ENCODE assay signal across 8 cellular contexts in genomic region chr1:222815367-222815765, GRCh38. TPM values are rescaled to one million over a fixed set of nuclear protein-coding genes. Genes with fewer than 3 reads are reported as not detected.
DNase-seq lines count a peak whose midpoint lies in the region; ATAC-seq, FAIRE-seq and TF ChIP-seq lines count a peak whose summit lies in the region.

No MANE protein-coding gene starts in this region.

- no peak for TF ChIP-seq POLR2A in uterus (IDR thresholded peaks at IDR 0.05)

- CTCF ChIA-PET in Caco-2 (lab: Charles Lee) = no interaction called here

- H3K9ac ChIP-seq in Loucy (ENCODE audit: low read depth, low read length, poor library complexity, severe bottlenecking) = peak overlapping the region; percentile 80

- H3K4me1 Mint-ChIP-seq in Caco-2 (ENCODE audit: low read depth, unreplicated experiment) (peaks cover 19% of the 10 kb centered on the region), progenitor cell of endocrine pancreas (ENCODE audit: low read depth) (peaks cover 12% of the 10 kb centered on the region)
- H3K4me1 Mint-ChIP-seq in activated T-cell treated with anti-CD3 and anti-CD28 coated beads, Interleukin-2, amount 50 U/mL, for 24 hours (ENCODE audit: low read depth) = peaks cover 32% of the 10 kb centered on the region

- ATAC-seq in HG03460 (IDR thresholded peaks at IDR 0.05; ENCODE audit: unreplicated experiment) = no peak

- H3F3A ChIP-seq in Loucy (ENCODE audit: low read depth) = no peaks in the 10 kb centered on the region

- H3K4me3 Mint-ChIP-seq in Caco-2 (ENCODE audit: unreplicated experiment) = peak overlapping the region; percentile 97
- peak overlapping the region; percentile 91 for H3K4me3 Mint-ChIP-seq in activated T-cell treated with anti-CD3 and anti-CD28 coated beads, Interleukin-2, amount 50 U/mL, for 24 hours
- peak overlapping the region; percentile 87 for H3K4me3 Mint-ChIP-seq in progenitor cell of endocrine pancreas (ENCODE audit: low read depth)

- no peaks in the 10 kb centered on the region for H4K20me1 ChIP-seq in Loucy (ENCODE audit: insufficient read depth, low read length, poor library complexity, severe bottlenecking)

- peak overlapping the region; percentile 92 to 96 for H3K27ac ChIP-seq in uterus

- no peaks in the 10 kb centered on the region for H3K9me2 ChIP-seq in Loucy (replicated peaks; ENCODE audit: low read depth, low read length)

- peak overlapping the region; percentile 85 for H3K4me2 ChIP-seq in Loucy (ENCODE audit: low read depth, low read length, poor library complexity, severe bottlenecking)

- H3K9me3 ChIP-seq in Caco-2 (no peaks in the 10 kb centered on the region), Loucy (ENCODE audit: insufficient read depth, low read depth, low read length) (no peaks in the 10 kb centered on the region), uterus (no peaks in the 10 kb centered on the region)

- no peak for FAIRE-seq in D721Med (lab: Jason Lieb, UNC)

- intact Hi-C loops in Caco-2 (cut with micrococcal nuclease; ENCODE audit: unreplicated experiment) = no loop called here
- intact Hi-C loops in uterus (cut with DNase I; ENCODE audit: low total_unique reads) = no loop called here

- no peak for TF ChIP-seq CTCF in Caco-2 (IDR thresholded peaks at IDR 0.05; ENCODE audit: insufficient read depth in 1 of 2, low read depth in 1 of 2, low read length in 1 of 2, severe bottlenecking in 1 of 2, unreplicated experiment in 1 of 2)
- no peak for TF ChIP-seq CTCF in Loucy (conservative IDR thresholded peaks at IDR 0.05; ENCODE audit: low read length)
- no peak for TF ChIP-seq CTCF in fibroblast of villous mesenchyme (IDR thresholded peaks at IDR 0.05; ENCODE audit: insufficient read depth, low read depth, low read length)
- TF ChIP-seq CTCF in progenitor cell of endocrine pancreas (IDR thresholded peaks at IDR 0.05; ENCODE audit: unreplicated experiment) = no peak
- no peak for TF ChIP-seq CTCF in uterus (IDR thresholded peaks at IDR 0.05)
- no peak for TF ChIP-seq CTCF in D721Med (IDR thresholded peaks at IDR 0.05; ENCODE audit: insufficient read depth, missing control alignments)

- peak overlapping the region; percentile 55 for H3K4me3 ChIP-seq in Caco-2 (ENCODE audit: low read depth, low read length)
- H3K4me3 ChIP-seq in Loucy (ENCODE audit: low read length, poor library complexity, severe bottlenecking) = peak overlapping the region; percentile 91
- H3K4me3 ChIP-seq in fibroblast of villous mesenchyme (ENCODE audit: low read depth, low read length) = peak overlapping the region; percentile 91
- peak overlapping the region; percentile 67 to 76 for H3K4me3 ChIP-seq in uterus

- H3K27me3 Mint-ChIP-seq in Caco-2 (ENCODE audit: insufficient read depth, unreplicated experiment) = no peaks in the 10 kb centered on the region
- no peaks in the 10 kb centered on the region for H3K27me3 Mint-ChIP-seq in activated T-cell treated with anti-CD3 and anti-CD28 coated beads, Interleukin-2, amount 50 U/mL, for 24 hours
- peaks cover 12% of the 10 kb centered on the region for H3K27me3 Mint-ChIP-seq in progenitor cell of endocrine pancreas

- POLR2A ChIA-PET in Caco-2 (lab: Charles Lee) = no interaction called here

- H3K36me3 Mint-ChIP-seq in Caco-2 (ENCODE audit: insufficient read depth, unreplicated experiment) (peaks cover 6% of the 10 kb centered on the region), progenitor cell of endocrine pancreas (ENCODE audit: insufficient read depth) (no peaks in the 10 kb centered on the region)
- H3K36me3 Mint-ChIP-seq in activated T-cell treated with anti-CD3 and anti-CD28 coated beads, Interleukin-2, amount 50 U/mL, for 24 hours (ENCODE audit: low read depth) = peaks cover 5% of the 10 kb centered on the region

- H3K27me3 ChIP-seq in Caco-2 (replicated peaks; ENCODE audit: control insufficient read depth, insufficient read depth, low read length) = no peaks in the 10 kb centered on the region
- H3K27me3 ChIP-seq in Loucy (ENCODE audit: insufficient read depth, low read length, poor library complexity, severe bottlenecking) = peaks cover 32% of the 10 kb centered on the region
- no peaks in the 10 kb centered on the region for H3K27me3 ChIP-seq in uterus

- peak overlapping the region; percentile 95 for H2AFZ ChIP-seq in Loucy (ENCODE audit: low read length)

- H3K4me1 ChIP-seq in Caco-2 (peaks cover 24% of the 10 kb centered on the region), Loucy (ENCODE audit: insufficient read depth, low read length, poor library complexity, severe bottlenecking) (peaks cover 24% of the 10 kb centered on the region), uterus (peaks cover 0 to 4% of the 10 kb centered on the region in 2 donors)

- H3K9me3 Mint-ChIP-seq in Caco-2 (ENCODE audit: unreplicated experiment) = no peaks in the 10 kb centered on the region
- H3K9me3 Mint-ChIP-seq in activated T-cell treated with anti-CD3 and anti-CD28 coated beads, Interleukin-2, amount 50 U/mL, for 24 hours = no peaks in the 10 kb centered on the region
- no peaks in the 10 kb centered on the region for H3K9me3 Mint-ChIP-seq in progenitor cell of endocrine pancreas (ENCODE audit: low read depth)

- DNase-seq in Caco-2 (no peak), fibroblast of villous mesenchyme (ENCODE audit: low read depth) (no peak), progenitor cell of endocrine pancreas (ENCODE audit: low spot score, unreplicated experiment) (no peak), uterus (peak in 1 of 2 donors; percentile 55), D721Med (ENCODE audit: insufficient read length, low spot score) (no peak)
- DNase-seq in activated T-cell treated with anti-CD3 and anti-CD28 coated beads, Interleukin-2, amount 50 U/mL, for 24 hours = no peak

- H3K27ac Mint-ChIP-seq in Caco-2 (ENCODE audit: unreplicated experiment) (peak overlapping the region; percentile 72), progenitor cell of endocrine pancreas (peak overlapping the region; percentile 92)
- peak overlapping the region; percentile 96 for H3K27ac Mint-ChIP-seq in activated T-cell treated with anti-CD3 and anti-CD28 coated beads, Interleukin-2, amount 50 U/mL, for 24 hours

- H3K79me2 ChIP-seq in Loucy (ENCODE audit: insufficient read depth, low read length) = peaks cover 34% of the 10 kb centered on the region

- BruUV-seq in Caco-2 (replicated peaks; lab: Mats Ljungman, UMichigan) = TSS peak; percentile 51

- H3K36me3 ChIP-seq in Caco-2 (ENCODE audit: control insufficient read depth, insufficient read depth, low read length) = no peaks in the 10 kb centered on the region
- no peaks in the 10 kb centered on the region for H3K36me3 ChIP-seq in Loucy (ENCODE audit: insufficient read depth, low read length)
- H3K36me3 ChIP-seq in uterus = no peaks in the 10 kb centered on the region

RNA-seq across cellular contexts. Expression of gene DISP1, which starts 0.5 kb away (rescaled TPM):
- total RNA-seq in Caco-2 (2022) (6.6 and 7.1 TPM in 2 replicates), fibroblast of villous mesenchyme (3.5 and 4.2 TPM in 2 replicates), progenitor cell of endocrine pancreas (9.1 and 9.3 TPM in 2 replicates), uterus (10 to 100 TPM in 3 of 4 donors, 1 to 10 TPM in 1; 10.0 to 19.5 (median 16.0) TPM)
